ENCODE assay signal across 13 cellular contexts in genomic region chr7:151491859-151492258, GRCh38. TPM values are rescaled to one million over a fixed set of nuclear protein-coding genes. Genes with fewer than 3 reads are reported as not detected.
A peak's percentile ranks its signal among the peaks of the same experiment; 100 is the strongest.
DNase-seq lines count a peak whose midpoint lies in the region; ATAC-seq, FAIRE-seq and TF ChIP-seq lines count a peak whose summit lies in the region.
"Had no signal": no experiment of that assay in that cellular context is flagged by ENCODE, and none has a peak within 500 bp of the region (broad histone marks: within the 10 kb centered on the region; RNA-seq: fewer than 3 reads in every experiment).

No MANE protein-coding gene starts in this region.

- FAIRE-seq in urothelium cell line (lab: Jason Lieb, UNC) = no peak
- no peak for FAIRE-seq in GM12892 (lab: Jason Lieb, UNC)
- FAIRE-seq: endometrium had no signal

- no peak overlapping the region for H3K4me3 ChIP-seq in SK-N-SH (ENCODE audit: low read depth in 2 of 2, low read length in 1 of 2)

- H3K79me2 ChIP-seq in SK-N-SH (ENCODE audit: insufficient read depth) = peaks cover 100% of the 10 kb centered on the region

- ATAC-seq in foreskin keratinocyte (peak; percentile 99), GM18868 (IDR thresholded peaks at IDR 0.05; ENCODE audit: unreplicated experiment) (no peak)
- ATAC-seq: activated T-helper 17 cell treated with anti-CD3 and anti-CD28 coated beads, Interleukin-2, amount 50 U/mL, for 72 hours had no signal

- peaks cover 75% of the 10 kb centered on the region for H4K20me1 ChIP-seq in SK-N-SH (ENCODE audit: insufficient read depth)

- peaks cover 6 to 18% of the 10 kb centered on the region in 2 experiments for H3K4me1 ChIP-seq in SK-N-SH (ENCODE audit: control insufficient read depth in 1 of 2, insufficient read depth in 2 of 2, low read depth in 1 of 2, low read length in 1 of 2)
- H3K4me1 ChIP-seq in foreskin keratinocyte = peaks cover 3% of the 10 kb centered on the region

- no peak overlapping the region for H2AFZ ChIP-seq in SK-N-SH (ENCODE audit: low read depth)

- no peak overlapping the region for H3K4me2 ChIP-seq in SK-N-SH

- DNase-seq in DMS53 (lab: John Stamatoyannopoulos, UW) (peak; percentile 23), DMS53 treated with DMSO at 0.1 percent for 48 hours (lab: John Stamatoyannopoulos, UW; ENCODE audit: unreplicated experiment) (no peak), SK-N-SH (no peak), foreskin keratinocyte (peak; percentile 92 to 96), urothelium cell line (ENCODE audit: low spot score) (peak; percentile 35), NCI-H1694 treated with DMSO at 0.1 percent for 48 hours (lab: John Stamatoyannopoulos, UW) (no peak), GM12892 (ENCODE audit: insufficient read length) (no peak)
- DNase-seq: NCI-H1105, T-helper 1 cell had no signal

- POLR2A ChIA-PET in SK-N-SH (lab: Yijun Ruan, JAX) = no interaction called here

- TF ChIP-seq EP300 in SK-N-SH (IDR thresholded peaks at IDR 0.05; ENCODE audit: borderline replicate concordance in 1 of 2, low read depth in 1 of 2, low read length in 1 of 2) = no peak

- CTCF ChIA-PET in SK-N-SH (lab: Yijun Ruan, JAX) = interaction anchor here (1.1 kb wide), 1 partner anchor 268 kb away, joined by 3 read pairs; no protein-coding TSS in a partner anchor

- TF ChIP-seq POLR2A in GM12892 (IDR thresholded peaks at IDR 0.05; ENCODE audit: low read depth, low read length) = no peak

- H3K27ac ChIP-seq in SK-N-SH (ENCODE audit: low read depth in 2 of 2, low read length in 1 of 2) (no peak overlapping the region; a peak in 1 of 4 replicates), foreskin keratinocyte (no peak overlapping the region)
- H3K27ac ChIP-seq: 22Rv1 had no signal

- no peaks in the 10 kb centered on the region for H3K9me2 ChIP-seq in SK-N-SH

- TF ChIP-seq CTCF in SK-N-SH (IDR thresholded peaks at IDR 0.05) (no peak), foreskin keratinocyte (conservative IDR thresholded peaks at IDR 0.05) (no peak)

- H3K36me3 ChIP-seq in SK-N-SH (replicated peaks in 1 of 2; ENCODE audit: control insufficient read depth in 1 of 2, insufficient read depth in 2 of 2, low read length in 1 of 2) = peaks cover 41 to 44% of the 10 kb centered on the region in 2 experiments

- H3K27me3 ChIP-seq in SK-N-SH (ENCODE audit: insufficient read depth) = no peaks in the 10 kb centered on the region
- H3K27me3 ChIP-seq in foreskin keratinocyte = no peaks in the 10 kb centered on the region

- TF ChIP-seq RAD21 in SK-N-SH (IDR thresholded peaks at IDR 0.05; ENCODE audit: low read length) = no peak

- 72% methylated on average over 3 of the region's 3 CpGs for WGBS in SK-N-SH (ENCODE audit: low lambda C conversion rate)

- peaks cover 37% of the 10 kb centered on the region for H3F3A ChIP-seq in SK-N-SH (replicated peaks; ENCODE audit: insufficient read depth)

- H3K9me3 ChIP-seq in SK-N-SH = no peaks in the 10 kb centered on the region

- H3K9ac ChIP-seq in SK-N-SH = no peak overlapping the region

TF ChIP-seq in SK-N-SH, 30 proteins besides CTCF, POLR2A, EP300 and RAD21:
- no peak for TF ChIP-seq PBX3 (IDR thresholded peaks at IDR 0.05)
- TF ChIP-seq TCF12 (IDR thresholded peaks at IDR 0.05) = no peak
- peak; percentile 95 for TF ChIP-seq ELF1 (IDR thresholded peaks at IDR 0.05)
- no peak for TF ChIP-seq USF2 (IDR thresholded peaks at IDR 0.05; ENCODE audit: borderline replicate concordance, low read depth, low read length)
- no peak for TF ChIP-seq CHD2 (IDR thresholded peaks at IDR 0.05; ENCODE audit: low read length, partially characterized antibody)
- TF ChIP-seq POLR2AphosphoS5 (IDR thresholded peaks at IDR 0.05; ENCODE audit: low read depth, low read length) = no peak
- no peak for TF ChIP-seq RXRA (IDR thresholded peaks at IDR 0.05; ENCODE audit: borderline replicate concordance, low read depth)
- no peak for TF ChIP-seq TEAD4 (IDR thresholded peaks at IDR 0.05; ENCODE audit: borderline replicate concordance, insufficient read depth)
- TF ChIP-seq NFIC (IDR thresholded peaks at IDR 0.05; ENCODE audit: borderline replicate concordance) = no peak
- TF ChIP-seq EZH2phosphoT487 (IDR thresholded peaks at IDR 0.05; ENCODE audit: borderline replicate concordance, low read depth) = no peak
- no peak for TF ChIP-seq USF1 (IDR thresholded peaks at IDR 0.05; ENCODE audit: borderline replicate concordance, low read depth)
- no peak for TF ChIP-seq FOXM1 (IDR thresholded peaks at IDR 0.05; ENCODE audit: low read depth)
- TF ChIP-seq FOSL2 (IDR thresholded peaks at IDR 0.05; ENCODE audit: borderline replicate concordance, low read depth) = peak; percentile 44; the same call in 1 of the 2 replicates
- TF ChIP-seq GATA2 (CRISPR knock-in tag; IDR thresholded peaks at IDR 0.05) = no peak
- no peak for TF ChIP-seq MEF2A (IDR thresholded peaks at IDR 0.05; ENCODE audit: borderline replicate concordance, low read depth)
- TF ChIP-seq MXI1 (IDR thresholded peaks at IDR 0.05; ENCODE audit: low read depth, low read length) = no peak
- TF ChIP-seq JUND (IDR thresholded peaks at IDR 0.05) = peak; percentile 38; the same call in 1 of the 2 replicates
- no peak for TF ChIP-seq RCOR1 (IDR thresholded peaks at IDR 0.05; ENCODE audit: low read length)
- no peak for TF ChIP-seq NRF1 (IDR thresholded peaks at IDR 0.05; ENCODE audit: low read depth, low read length)
- TF ChIP-seq MAX (IDR thresholded peaks at IDR 0.05; ENCODE audit: low read depth) = no peak
- no peak for TF ChIP-seq FOXJ3 (CRISPR knock-in tag; IDR thresholded peaks at IDR 0.05)
- no peak for TF ChIP-seq RFX5 (IDR thresholded peaks at IDR 0.05; ENCODE audit: low read length)

RNA-seq across cellular contexts. Expression of gene RHEB, which starts 27.8 kb away (rescaled TPM):
- polyA plus RNA-seq in SK-N-SH (2012; rRNA removed) (87.3 and 90.5 TPM in 2 replicates), foreskin keratinocyte (106 and 123 TPM in 2 replicates)
- 116 and 169 TPM in 2 replicates for polyA plus RNA-seq in SK-N-SH (2012; cell fraction: cytosol; rRNA removed)
- 42.8 and 46.3 TPM in 2 replicates for polyA plus RNA-seq in SK-N-SH (2012; cell fraction: nucleus; rRNA removed)
- 80.0 and 83.3 TPM in 2 replicates for total RNA-seq in foreskin keratinocyte
- polyA plus RNA-seq in GM12892 (2012; ENCODE audit: missing spikeins) = 41.4 TPM

RNA-seq across cellular contexts. Expression of gene CRYGN, which starts 51.9 kb away (rescaled TPM):
- not detected in 2 replicates for polyA plus RNA-seq in SK-N-SH (2012; rRNA removed)
- polyA plus RNA-seq in SK-N-SH (2012; cell fraction: cytosol; rRNA removed) = 0.03 TPM in 1 of 2 replicates, not detected in the other
- 0.06 TPM in 1 of 2 replicates, not detected in the other for polyA plus RNA-seq in SK-N-SH (2012; cell fraction: nucleus; rRNA removed)
- not detected in 2 replicates for total RNA-seq in foreskin keratinocyte
- polyA plus RNA-seq in foreskin keratinocyte = not detected in 2 replicates
- not detected for polyA plus RNA-seq in GM12892 (2012; ENCODE audit: missing spikeins)
- total RNA-seq: activated T-helper 17 cell treated with anti-CD3 and anti-CD28 coated beads, Interleukin-2, amount 50 U/mL, for 72 hours had no signal

Comparison
In these comparisons a context has a peak if more than half of its experiments do, and no peak if none do; other contexts are left out.
1. DNase-seq: peak in DMS53 (single experiment), foreskin keratinocyte (2 of 2) and urothelium cell line (single experiment); none in DMS53 treated with DMSO at 0.1 percent for 48 hours (single experiment), SK-N-SH (single experiment), NCI-H1694 treated with DMSO at 0.1 percent for 48 hours (single experiment) and GM12892 (single experiment).